ENCODE assay signal across 15 cellular contexts in the genomic region with DNA sequence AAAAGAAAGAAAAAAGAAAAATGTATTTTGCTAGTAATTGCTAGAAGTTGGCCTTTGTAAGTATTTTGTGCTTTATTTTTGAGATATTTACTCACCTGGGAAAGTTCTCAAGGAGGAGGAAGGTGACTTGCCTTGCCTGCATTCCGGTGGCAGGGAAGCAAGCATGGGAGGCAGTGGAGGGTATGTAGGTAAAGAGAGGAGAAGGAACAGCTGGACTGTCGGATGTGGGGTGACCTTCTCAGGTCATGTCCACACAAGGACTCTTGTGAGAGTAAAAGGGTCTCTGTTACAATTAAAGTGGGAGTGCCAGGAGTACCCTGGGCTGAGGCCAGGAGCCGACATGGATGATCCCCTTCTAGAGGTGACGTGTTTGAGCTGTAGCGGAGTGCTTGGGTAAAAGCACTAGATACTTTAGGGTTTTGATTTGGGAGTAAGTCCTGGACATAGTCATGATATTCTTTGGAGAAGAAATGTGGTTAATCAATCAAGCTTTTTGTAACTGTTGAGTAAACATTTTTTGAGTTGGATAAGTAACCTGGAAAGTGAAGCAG. TPM values are rescaled to one million over a fixed set of nuclear protein-coding genes. Genes with fewer than 3 reads are reported as not detected.
DNase-seq lines count a peak whose midpoint lies in the region; ATAC-seq and TF ChIP-seq lines count a peak whose summit lies in the region.
"Had no signal": no experiment of that assay in that cellular context is flagged by ENCODE, and none has a peak within 500 bp of the region (broad histone marks: within the 10 kb centered on the region; RNA-seq: fewer than 3 reads in every experiment).

No MANE protein-coding gene starts in this region.

- H3K79me1 ChIP-seq in H9 (ENCODE audit: insufficient read depth, low read depth, low read length, poor library complexity, severe bottlenecking), result no peaks in the 10 kb centered on the region

- no peak overlapping the region for H2AFZ ChIP-seq in H9 (ENCODE audit: low read length)
- H2AFZ ChIP-seq: hepatocyte had no signal

- no peak overlapping the region for H2BK120ac ChIP-seq in H9 (ENCODE audit: low read depth, low read length, poor library complexity, severe bottlenecking)

- H3K27ac Mint-ChIP-seq in H9, result peak overlapping the region; percentile 52 to 73 (median 57); a peak in 5 of 7 replicates
- H3K27ac Mint-ChIP-seq: activated CD4-positive, alpha-beta memory T cell treated with anti-CD3 and anti-CD28 coated beads for 36 hours; activated naive CD8-positive, alpha-beta T cell treated with anti-CD3 and anti-CD28 coated beads, Interleukin-2, amount 50 U/mL, for 24 hours; stimulated activated naive CD8-positive, alpha-beta T cell treated with anti-CD3 and anti-CD28 coated beads, Interleukin-15, Interleukin-2, amounts not matched to agents 100 ng/mL and 50 ng/mL, for 24 hours had no signal

- no peak overlapping the region for H2BK20ac ChIP-seq in H9 (ENCODE audit: low read depth, low read length, poor library complexity, severe bottlenecking)

- H3K36me3 ChIP-seq in ascending aorta (no peaks in the 10 kb centered on the region), left lung (peaks cover 0 to 18% of the 10 kb centered on the region in 2 donors), suprapubic skin (no peaks in the 10 kb centered on the region)
- H3K36me3 ChIP-seq: prostate gland had no signal

- no peak overlapping the region for H2BK15ac ChIP-seq in H9 (ENCODE audit: low read depth, low read length)

- H3K9ac ChIP-seq in H9 (ENCODE audit: extremely low read depth, insufficient read length, low read length), result no peak overlapping the region

- intact Hi-C loops in ascending aorta (cut with DNase I), result no loop called here
- intact Hi-C loops in left lung (cut with DNase I), result no loop called here

- H4K5ac ChIP-seq in H9 (ENCODE audit: insufficient read length, low read depth, low read length), result no peak overlapping the region

- H3K18ac ChIP-seq in H9 (ENCODE audit: insufficient read length, low read depth, low read length), result no peak overlapping the region

- TF ChIP-seq CTCF in H9 (conservative IDR thresholded peaks at IDR 0.05) (no peak), ascending aorta (IDR thresholded peaks at IDR 0.05) (no peak), left lung (IDR thresholded peaks at IDR 0.05) (no peak), suprapubic skin (IDR thresholded peaks at IDR 0.05) (no peak)

- DNase-seq in H9, result no peak
- DNase-seq in ascending aorta (ENCODE audit: low spot score in 2 of 2), result no peak
- DNase-seq in left lung, result no peak
- no peak for DNase-seq in suprapubic skin (ENCODE audit: low spot score in 2 of 2)
- no peak for DNase-seq in COLO668 (lab: John Stamatoyannopoulos, UW; ENCODE audit: unreplicated experiment)
- no peak for DNase-seq in SHP77 (lab: John Stamatoyannopoulos, UW)
- DNase-seq: activated CD4-positive, alpha-beta memory T cell treated with anti-CD3 and anti-CD28 coated beads for 36 hours; activated naive CD8-positive, alpha-beta T cell treated with anti-CD3 and anti-CD28 coated beads, Interleukin-2, amount 50 U/mL, for 24 hours; activated T-cell treated with anti-CD3 and anti-CD28 coated beads, Interleukin-2, amount 50 U/mL, for 48 hours; NCI-H1694 had no signal

- no peak overlapping the region for H3K4me3 Mint-ChIP-seq in H9
- H3K4me3 Mint-ChIP-seq: activated CD4-positive, alpha-beta memory T cell treated with anti-CD3 and anti-CD28 coated beads for 36 hours; activated naive CD8-positive, alpha-beta T cell treated with anti-CD3 and anti-CD28 coated beads, Interleukin-2, amount 50 U/mL, for 24 hours; stimulated activated naive CD8-positive, alpha-beta T cell treated with anti-CD3 and anti-CD28 coated beads, Interleukin-15, Interleukin-2, amounts not matched to agents 100 ng/mL and 50 ng/mL, for 24 hours had no signal

- H3K27me3 Mint-ChIP-seq in H9 (ENCODE audit: low read depth), result no peaks in the 10 kb centered on the region
- H3K27me3 Mint-ChIP-seq: activated CD4-positive, alpha-beta memory T cell treated with anti-CD3 and anti-CD28 coated beads for 36 hours; activated naive CD8-positive, alpha-beta T cell treated with anti-CD3 and anti-CD28 coated beads, Interleukin-2, amount 50 U/mL, for 24 hours; stimulated activated naive CD8-positive, alpha-beta T cell treated with anti-CD3 and anti-CD28 coated beads, Interleukin-15, Interleukin-2, amounts not matched to agents 100 ng/mL and 50 ng/mL, for 24 hours had no signal

- H3K27ac ChIP-seq in H9 (ENCODE audit: insufficient read length, low read depth, low read length) (no peak overlapping the region), ascending aorta (peak overlapping the region; percentile 42 to 64), left lung (peak overlapping the region; percentile 5 to 23), suprapubic skin (peak overlapping the region; percentile 49)
- H3K27ac ChIP-seq: coronary artery, hepatocyte had no signal

- H2BK12ac ChIP-seq in H9 (ENCODE audit: insufficient read length, low read depth, low read length), result no peak overlapping the region

- H3K4me1 Mint-ChIP-seq in H9, result peaks cover 12 to 17% of the 10 kb centered on the region in 2 experiments
- H3K4me1 Mint-ChIP-seq: activated naive CD8-positive, alpha-beta T cell treated with anti-CD3 and anti-CD28 coated beads, Interleukin-2, amount 50 U/mL, for 24 hours had no signal

- H3K4me2 ChIP-seq in H9 (ENCODE audit: insufficient read depth, insufficient read length, low read length), result no peak overlapping the region
- H3K4me2 ChIP-seq: hepatocyte had no signal

- H3K9me3 Mint-ChIP-seq in H9, result no peaks in the 10 kb centered on the region
- H3K9me3 Mint-ChIP-seq: activated CD4-positive, alpha-beta memory T cell treated with anti-CD3 and anti-CD28 coated beads for 36 hours; activated naive CD8-positive, alpha-beta T cell treated with anti-CD3 and anti-CD28 coated beads, Interleukin-2, amount 50 U/mL, for 24 hours; stimulated activated naive CD8-positive, alpha-beta T cell treated with anti-CD3 and anti-CD28 coated beads, Interleukin-15, Interleukin-2, amounts not matched to agents 100 ng/mL and 50 ng/mL, for 24 hours had no signal

- H3K9me3 ChIP-seq in H9 (ENCODE audit: control insufficient read depth, low read depth, low read length), result no peaks in the 10 kb centered on the region
- H3K9me3 ChIP-seq in ascending aorta, result no peaks in the 10 kb centered on the region
- no peaks in the 10 kb centered on the region for H3K9me3 ChIP-seq in left lung
- H3K9me3 ChIP-seq in suprapubic skin, result no peaks in the 10 kb centered on the region
- H3K9me3 ChIP-seq: prostate gland had no signal

- no peaks in the 10 kb centered on the region; the same call in 1 of the 2 replicates for H3K79me2 ChIP-seq in H9 (ENCODE audit: insufficient read depth, low read length)

- H4K20me1 ChIP-seq in H9 (ENCODE audit: control insufficient read depth, insufficient read depth, insufficient read length), result no peaks in the 10 kb centered on the region

- WGBS in H9 (ENCODE audit: extremely low coverage, insufficient read length, low lambda C conversion rate), result no CpG with 5 or more reads among the region's 5 CpGs
- WGBS in suprapubic skin, result 85% methylated on average over 5 of the region's 5 CpGs

- no peak overlapping the region for H3K4me3 ChIP-seq in ascending aorta
- H3K4me3 ChIP-seq in left lung, result no peak overlapping the region
- H3K4me3 ChIP-seq in suprapubic skin, result no peak overlapping the region
- H3K4me3 ChIP-seq: coronary artery, hepatocyte, prostate gland had no signal

- no peak for TF ChIP-seq POLR2A in suprapubic skin (IDR thresholded peaks at IDR 0.05)

- H3K23me2 ChIP-seq in H9 (ENCODE audit: insufficient read length, low read depth, low read length, poor library complexity, severe bottlenecking), result no peaks in the 10 kb centered on the region

- peaks cover 1 to 10% (median 7%) of the 10 kb centered on the region in 3 experiments; a peak in 3 of 7 replicates for H3K36me3 Mint-ChIP-seq in H9 (ENCODE audit: insufficient read depth in 1 of 3, low read depth in 3 of 3)

- ATAC-seq in left lung, result peak; percentile 35
- no peak for ATAC-seq in HG02763 (IDR thresholded peaks at IDR 0.05; ENCODE audit: unreplicated experiment)

- H3T11ph ChIP-seq in H9 (ENCODE audit: low read length), result no peak overlapping the region

- H3K56ac ChIP-seq in H9 (ENCODE audit: insufficient read length, low read depth, low read length), result no peak overlapping the region

- H3K27me3 ChIP-seq in H9 (ENCODE audit: insufficient read depth, low read length), result no peaks in the 10 kb centered on the region
- no peaks in the 10 kb centered on the region for H3K27me3 ChIP-seq in ascending aorta
- H3K27me3 ChIP-seq in left lung, result no peaks in the 10 kb centered on the region
- no peaks in the 10 kb centered on the region for H3K27me3 ChIP-seq in suprapubic skin
- H3K27me3 ChIP-seq: hepatocyte had no signal

- no peak overlapping the region for H4K91ac ChIP-seq in H9 (ENCODE audit: insufficient read length, low read depth, low read length)

- no peaks in the 10 kb centered on the region for H3K4me1 ChIP-seq in H9 (ENCODE audit: insufficient read depth, low read length)
- peaks cover 11 to 31% of the 10 kb centered on the region in 2 donors for H3K4me1 ChIP-seq in ascending aorta
- H3K4me1 ChIP-seq in left lung, result peaks cover 10 to 24% of the 10 kb centered on the region in 2 donors
- peaks cover 42% of the 10 kb centered on the region for H3K4me1 ChIP-seq in suprapubic skin

- TF ChIP-seq EP300 in suprapubic skin (IDR thresholded peaks at IDR 0.05), result no peak

- no peak overlapping the region for H2AK5ac ChIP-seq in H9 (ENCODE audit: insufficient read length, low read length)

- no peak overlapping the region for H3K4ac ChIP-seq in H9 (ENCODE audit: low read depth, low read length)

- no peak overlapping the region for H4K8ac ChIP-seq in H9 (replicated peaks; ENCODE audit: insufficient read length, low read depth, low read length)

- H3K23ac ChIP-seq in H9 (ENCODE audit: insufficient read length, low read depth, low read length), result no peak overlapping the region

- H2BK5ac ChIP-seq in H9 (ENCODE audit: insufficient read length, low read length), result no peak overlapping the region

- no peak overlapping the region for H3K14ac ChIP-seq in H9 (ENCODE audit: insufficient read depth, low read length)

RNA-seq across cellular contexts. Expression of gene UBE4B, which starts 25.1 kb away (rescaled TPM):
- 66.0 and 67.6 TPM in 2 replicates for total RNA-seq in H9 (2021)
- total RNA-seq in ascending aorta, result 35.2 TPM
- 10 to 100 TPM; 38.0 to 44.0 TPM for total RNA-seq in left lung
- total RNA-seq in suprapubic skin, result 100 to 1,000 TPM in 2 of 4 donors, 10 to 100 TPM in 2; 65.6 to 145 (median 96.5) TPM
